In genomic region chr2:151410485-151410833, GRCh38 we compare ENCODE assay signal across 8 cellular contexts. TPM values are rescaled to one million over a fixed set of nuclear protein-coding genes. Genes with fewer than 3 reads are reported as not detected.
A peak's percentile ranks its signal among the peaks of the same experiment; 100 is the strongest.
DNase-seq lines count a peak whose midpoint lies in the region; ATAC-seq and TF ChIP-seq lines count a peak whose summit lies in the region.

No MANE protein-coding gene starts in this region.

- H3K36me3 ChIP-seq in neural cell (ENCODE audit: insufficient read depth, low read length) (no peaks in the 10 kb centered on the region), transverse colon (peaks cover 0 to 10% (median 3%) of the 10 kb centered on the region in 4 donors)

- in situ Hi-C loops in transverse colon (cut with MboI; ENCODE audit: low pct_ligation_motif_present in 1 of 4, low pct_unique_long_range_greater_than_20kb in 1 of 4, low sequenced_read_pairs in 3 of 4): loop anchor here in 1 of 4 donors (10.0 kb wide), 1 partner anchor 116 kb away; no protein-coding TSS in a partner anchor

- TF ChIP-seq EP300 in neural cell (conservative IDR thresholded peaks at IDR 0.05; ENCODE audit: poor library complexity, severe bottlenecking): no peak
- TF ChIP-seq EP300 in transverse colon (IDR thresholded peaks at IDR 0.05; ENCODE audit: low read depth): no peak

- H3K9me2 ChIP-seq in neural cell (ENCODE audit: insufficient read depth, low read length): no peaks in the 10 kb centered on the region

- H3K79me2 ChIP-seq in neural cell (replicated peaks; ENCODE audit: insufficient read depth, low read length): peaks cover 21% of the 10 kb centered on the region

- H3K27me3 ChIP-seq in neural cell (ENCODE audit: insufficient read depth, low read depth, low read length) (no peaks in the 10 kb centered on the region), transverse colon (no peaks in the 10 kb centered on the region)

- no peaks in the 10 kb centered on the region for H4K20me1 ChIP-seq in neural cell (ENCODE audit: insufficient read depth)

- no peak for TF ChIP-seq POLR2A in transverse colon (IDR thresholded peaks at IDR 0.05)

- 0% methylated on average over 10 to 21 of the region's 21 CpGs for WGBS in transverse colon (ENCODE audit: low coverage in 1 of 2), 2 donors

- H3F3A ChIP-seq in neural cell (ENCODE audit: insufficient read depth, low read length, poor library complexity, severe bottlenecking): no peaks in the 10 kb centered on the region

- DNase-seq in NCI-H2196 (lab: John Stamatoyannopoulos, UW; ENCODE audit: unreplicated experiment): peak; percentile 13
- DNase-seq in NCI-H2196 treated with DMSO at 0.1 percent for 48 hours (lab: John Stamatoyannopoulos, UW; ENCODE audit: unreplicated experiment): no peak
- peak; percentile 59 for DNase-seq in NCI-H2227 (lab: John Stamatoyannopoulos, UW; ENCODE audit: unreplicated experiment)
- peak; percentile 76 for DNase-seq in activated CD8-positive, alpha-beta memory T cell treated with anti-CD3 and anti-CD28 coated beads, Interleukin-2, amount 50 U/mL, for 48 hours
- DNase-seq in epithelial cell of prostate (ENCODE audit: low read depth, low spot score): no peak
- DNase-seq in transverse colon: no peak

- peak; percentile 34 for ATAC-seq in HG02852 (IDR thresholded peaks at IDR 0.05; ENCODE audit: unreplicated experiment)

- intact Hi-C loops in transverse colon (cut with DNase I; ENCODE audit: low total_unique reads): no loop called here

- H3K9me3 ChIP-seq in neural cell (ENCODE audit: low read length) (no peaks in the 10 kb centered on the region), transverse colon (no peaks in the 10 kb centered on the region)

- peak overlapping the region; percentile 78 for H3K9ac ChIP-seq in neural cell (ENCODE audit: low read length)

- no peak for TF ChIP-seq CTCF in neural cell (IDR thresholded peaks at IDR 0.05; ENCODE audit: poor library complexity, severe bottlenecking)
- TF ChIP-seq CTCF in transverse colon (IDR thresholded peaks at IDR 0.05): no peak

- peak overlapping the region; percentile 86 for H3K4me2 ChIP-seq in neural cell (ENCODE audit: low read length)

- peak overlapping the region; percentile 79 for H3K27ac ChIP-seq in epithelial cell of prostate
- peak overlapping the region; percentile 83 for H3K27ac ChIP-seq in neural cell (ENCODE audit: low read length)
- peak overlapping the region; percentile 88 to 93 (median 89) for H3K27ac ChIP-seq in transverse colon

- peak overlapping the region; percentile 84 for H2AFZ ChIP-seq in neural cell (ENCODE audit: low read depth, low read length)

- TF ChIP-seq RAD21 in neural cell (conservative IDR thresholded peaks at IDR 0.05): no peak

- peak overlapping the region; percentile 82 for H3K4me3 ChIP-seq in neural cell (ENCODE audit: low read length)
- H3K4me3 ChIP-seq in transverse colon: peak overlapping the region; percentile 73 to 97 (median 87)

- H3K4me1 ChIP-seq in transverse colon: peaks cover 4 to 15% (median 11%) of the 10 kb centered on the region in 4 donors

TF ChIP-seq in neural cell, 6 proteins besides CTCF, POLR2A, EP300 and RAD21:
- TF ChIP-seq REST (IDR thresholded peaks at IDR 0.05; ENCODE audit: borderline replicate concordance): no peak
- TF ChIP-seq MXI1 (conservative IDR thresholded peaks at IDR 0.05; ENCODE audit: poor library complexity, severe bottlenecking): peak; percentile 70

RNA-seq across cellular contexts. Expression of gene RIF1, which starts 0.8 kb away (rescaled TPM):
- 17.2 and 22.9 TPM in 2 replicates for polyA plus RNA-seq in neural cell
- 83.5 and 109 TPM in 2 replicates for polyA minus RNA-seq in neural cell
- 10 to 100 TPM; 10.8 to 43.2 (median 17.9) TPM for total RNA-seq in transverse colon

RNA-seq across cellular contexts. Expression of gene TNFAIP6, which starts 53.1 kb away (rescaled TPM):
- not detected in 2 replicates for polyA plus RNA-seq in neural cell
- polyA minus RNA-seq in neural cell: not detected in 2 replicates
- total RNA-seq in transverse colon: under 1 TPM in 1 of 4 donors, not detected in 3; 0.95 TPM

Comparison
In these comparisons a context has a peak if more than half of its experiments do, and no peak if none do; other contexts are left out.
1. DNase-seq: peak in NCI-H2196 (single experiment), NCI-H2227 (single experiment) and activated CD8-positive, alpha-beta memory T cell treated with anti-CD3 and anti-CD28 coated beads, Interleukin-2, amount 50 U/mL, for 48 hours (single experiment); none in NCI-H2196 treated with DMSO at 0.1 percent for 48 hours (single experiment), epithelial cell of prostate (single experiment) and transverse colon (single experiment).
2. Peak in every context shown above with its lines, with median percentiles within 50 percentile points of each other: H3K27ac ChIP-seq.